In the genomic region with DNA sequence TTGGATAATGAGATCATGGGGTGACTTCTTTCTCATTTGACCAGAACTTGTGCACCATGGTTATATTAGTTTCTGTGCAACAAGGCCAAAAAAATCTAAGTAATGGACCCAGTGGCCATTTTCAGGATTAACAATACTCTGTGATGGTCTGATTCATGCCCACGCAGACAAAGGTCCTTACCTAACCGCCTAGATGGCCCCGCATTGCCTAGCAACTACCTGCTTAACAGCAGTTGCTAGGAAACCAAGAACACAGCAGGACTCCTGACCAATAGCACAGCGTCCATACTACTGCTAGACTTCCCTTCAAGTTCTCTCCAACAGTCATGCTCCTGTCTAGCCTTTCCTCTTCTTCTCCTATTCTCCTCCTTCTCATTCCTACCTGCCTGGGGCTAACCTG, we compare ENCODE assay signal across 11 cellular contexts.
DNase-seq lines count a peak whose midpoint lies in the region; ATAC-seq and FAIRE-seq lines count a peak whose summit lies in the region.
"Had no signal": no experiment of that assay in that cellular context is flagged by ENCODE, and none has a peak within 500 bp of the region (broad histone marks: within the 10 kb centered on the region; RNA-seq: fewer than 3 reads in every experiment).

No MANE protein-coding gene starts in this region.

- H3K36me3 Mint-ChIP-seq in dendritic cell treated with granulocyte-macrophage colony-stimulating factor and Interleukin-4, amounts not matched to agents 40 ng/mL and 50 ng/mL, for 4 days (ENCODE audit: low read depth): peaks cover 58% of the 10 kb centered on the region

- H3K27me3 Mint-ChIP-seq in dendritic cell treated with granulocyte-macrophage colony-stimulating factor and Interleukin-4, amounts not matched to agents 40 ng/mL and 50 ng/mL, for 4 days: no peaks in the 10 kb centered on the region
- H3K27me3 Mint-ChIP-seq: activated CD8-positive, alpha-beta T cell treated with anti-CD3 and anti-CD28 coated beads for 36 hours; stimulated activated memory B cell treated with anti-CD40 and anti-IgM and Interleukin-4, amounts not matched to agents 10 μg/mL and 1 μg/mL and 100 μg/mL, for 72 hours had no signal

- peaks cover 8% of the 10 kb centered on the region for H3K9me3 Mint-ChIP-seq in dendritic cell treated with granulocyte-macrophage colony-stimulating factor and Interleukin-4, amounts not matched to agents 40 ng/mL and 50 ng/mL, for 4 days
- H3K9me3 Mint-ChIP-seq: activated CD8-positive, alpha-beta T cell treated with anti-CD3 and anti-CD28 coated beads for 36 hours had no signal

- intact Hi-C loops in dendritic cell treated with granulocyte-macrophage colony-stimulating factor and Interleukin-4, amounts not matched to agents 40 ng/mL and 50 ng/mL, for 4 days (cut with micrococcal nuclease): no loop called here

- peak overlapping the region; percentile 5 for H3K27ac Mint-ChIP-seq in dendritic cell treated with granulocyte-macrophage colony-stimulating factor and Interleukin-4, amounts not matched to agents 40 ng/mL and 50 ng/mL, for 4 days
- H3K27ac Mint-ChIP-seq: activated CD8-positive, alpha-beta T cell treated with anti-CD3 and anti-CD28 coated beads for 36 hours; stimulated activated memory B cell treated with anti-CD40 and anti-IgM and Interleukin-4, amounts not matched to agents 10 μg/mL and 1 μg/mL and 100 μg/mL, for 72 hours had no signal

- no peaks in the 10 kb centered on the region for H3K4me1 Mint-ChIP-seq in dendritic cell treated with granulocyte-macrophage colony-stimulating factor and Interleukin-4, amounts not matched to agents 40 ng/mL and 50 ng/mL, for 4 days (ENCODE audit: low read depth)

- no peak for FAIRE-seq in GM19239 (lab: Jason Lieb, UNC)

- ATAC-seq in GM21529 (IDR thresholded peaks at IDR 0.05; ENCODE audit: unreplicated experiment): no peak
- ATAC-seq: activated CD8-positive, alpha-beta T cell treated with anti-CD3 and anti-CD28 coated beads for 36 hours; right cardiac atrium; stimulated activated memory B cell treated with anti-CD40 and anti-IgM and Interleukin-4, amounts not matched to agents 10 μg/mL and 1 μg/mL and 100 μg/mL, for 72 hours had no signal

- H3K4me3 Mint-ChIP-seq in dendritic cell treated with granulocyte-macrophage colony-stimulating factor and Interleukin-4, amounts not matched to agents 40 ng/mL and 50 ng/mL, for 4 days: no peak overlapping the region
- H3K4me3 Mint-ChIP-seq: activated CD8-positive, alpha-beta T cell treated with anti-CD3 and anti-CD28 coated beads for 36 hours; stimulated activated memory B cell treated with anti-CD40 and anti-IgM and Interleukin-4, amounts not matched to agents 10 μg/mL and 1 μg/mL and 100 μg/mL, for 72 hours had no signal

- DNase-seq in ELR (ENCODE audit: low read depth) (peak; percentile 59), NCI-H2196 treated with DMSO at 0.1 percent for 48 hours (lab: John Stamatoyannopoulos, UW; ENCODE audit: unreplicated experiment) (peak; percentile 62), non-pigmented ciliary epithelial cell (ENCODE audit: low read depth) (peak; percentile 70), midbrain (lab: John Stamatoyannopoulos, UW) (no peak), GM19239 (ENCODE audit: insufficient read length, low spot score) (no peak), C1 segment of cervical spinal cord (lab: John Stamatoyannopoulos, UW) (no peak)
- DNase-seq: activated CD8-positive, alpha-beta T cell treated with anti-CD3 and anti-CD28 coated beads for 36 hours; right cardiac atrium had no signal

Comparison
In these comparisons a context has a peak if more than half of its experiments do, and no peak if none do; other contexts are left out.
1. DNase-seq: peak in ELR (single experiment), NCI-H2196 treated with DMSO at 0.1 percent for 48 hours (single experiment) and non-pigmented ciliary epithelial cell (single experiment); none in midbrain (single experiment), GM19239 (single experiment) and C1 segment of cervical spinal cord (0 of 14).